Comparison of ENCODE assay signal across 9 cellular contexts in genomic region chr18:6452194-6452593, GRCh38. TPM values are rescaled to one million over a fixed set of nuclear protein-coding genes. Genes with fewer than 3 reads are reported as not detected.
"Had no signal": no experiment of that assay in that cellular context is flagged by ENCODE, and none has a peak within 500 bp of the region (broad histone marks: within the 10 kb centered on the region; RNA-seq: fewer than 3 reads in every experiment).

No MANE protein-coding gene starts in this region.

- H3K27ac ChIP-seq: GM23248, HL-60 had no signal

- DNase-seq: GM23248, GOT3, H9, HCEC 1CT, IMR-90, KG1 had no signal

- H3K4me3 ChIP-seq: GM23248, K562 had no signal

- ATAC-seq: K562 had no signal

- H3K9ac ChIP-seq: GM23248 had no signal

- H2AFZ ChIP-seq: GM23248 had no signal

- FAIRE-seq: H54, K562 had no signal

RNA-seq across cellular contexts. Expression of gene L3MBTL4, which starts 37.5 kb away (rescaled TPM):
- total RNA-seq: GM23248, K562 had no signal
- polyA plus RNA-seq: GM23248, K562 had no signal
